7 cellular contexts compared by ENCODE assay signal in the genomic region with DNA sequence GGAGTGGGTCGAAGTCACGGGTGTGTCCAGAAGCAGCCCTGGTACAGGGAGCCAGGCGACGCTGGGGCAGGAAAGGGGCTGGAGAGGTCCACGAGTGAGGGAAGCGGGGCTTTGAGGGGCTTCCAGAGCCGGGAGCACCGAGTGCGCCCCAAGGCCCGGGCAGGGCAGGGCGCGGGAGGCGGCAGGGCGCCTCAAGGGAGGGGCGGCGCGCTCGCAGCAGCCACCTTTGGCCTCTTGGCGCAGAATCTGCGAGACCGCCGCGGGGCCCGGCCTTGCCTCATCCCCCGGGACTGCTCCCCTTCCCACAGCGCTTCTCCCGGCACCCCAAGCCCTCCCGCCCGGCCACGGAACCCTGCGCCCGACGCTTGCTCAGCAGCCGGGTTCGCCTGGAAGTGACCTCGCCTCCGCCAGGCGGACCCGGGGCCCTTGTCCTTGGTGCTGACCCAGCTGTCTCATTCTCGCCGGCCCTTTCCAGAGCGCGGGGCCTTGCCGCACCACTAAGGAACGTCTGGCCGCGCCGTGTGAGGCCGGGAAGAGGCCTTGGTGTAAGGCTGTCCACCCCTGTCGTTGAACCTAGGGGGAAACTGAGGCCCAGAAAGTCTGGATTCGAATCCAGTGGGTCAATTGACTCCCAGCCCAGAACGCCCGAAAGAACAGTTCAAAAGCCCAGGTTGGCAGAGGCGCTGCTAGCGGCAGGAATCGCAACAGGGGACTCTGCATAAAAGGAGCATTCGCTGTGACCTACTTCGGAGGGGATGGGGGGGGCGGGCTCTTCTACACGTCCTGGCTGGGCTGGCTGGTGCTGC. TPM values are rescaled to one million over a fixed set of nuclear protein-coding genes. Genes with fewer than 3 reads are reported as not detected.
DNase-seq lines count a peak whose midpoint lies in the region; TF ChIP-seq lines count a peak whose summit lies in the region.

No MANE protein-coding gene starts in this region.

- POLR2A ChIA-PET in activated CD4-positive, alpha-beta memory T cell treated with anti-CD3 and anti-CD28 coated beads for 36 hours (lab: Charles Lee): no interaction called here

- H3K27me3 Mint-ChIP-seq in activated CD4-positive, alpha-beta memory T cell treated with anti-CD3 and anti-CD28 coated beads for 36 hours: peaks cover 58% of the 10 kb centered on the region

- peak overlapping the region; percentile 24 for H3K4me2 ChIP-seq in GM23248 (ENCODE audit: unreplicated experiment)

- 2 to 3% methylated on average over 44 to 52 of the region's 60 CpGs for WGBS in GM23248 (ENCODE audit: low coverage in 1 of 2, low lambda C conversion rate in 2 of 2, missing lambda C conversion rate in 2 of 2), 2 experiments
- 1% methylated on average over 40 to 60 of the region's 60 CpGs for WGBS in mesodermal cell (ENCODE audit: insufficient coverage in 2 of 2), 2 experiments

- H3K9me2 ChIP-seq in GM23248 (ENCODE audit: insufficient read depth): no peaks in the 10 kb centered on the region

- no peaks in the 10 kb centered on the region for H4K20me1 ChIP-seq in GM23248 (ENCODE audit: insufficient read depth)

- H3K79me2 ChIP-seq in GM23248 (ENCODE audit: insufficient read depth): no peaks in the 10 kb centered on the region

- CTCF ChIA-PET in activated CD4-positive, alpha-beta memory T cell treated with anti-CD3 and anti-CD28 coated beads for 36 hours (lab: Charles Lee): no interaction called here

- H3K4me1 ChIP-seq in GM23248 (ENCODE audit: insufficient read depth): no peaks in the 10 kb centered on the region
- peaks cover 3% of the 10 kb centered on the region for H3K4me1 ChIP-seq in mesodermal cell (ENCODE audit: control insufficient read depth, insufficient read depth, low read length, poor library complexity, severe bottlenecking)

- in situ Hi-C loops in GM23248 (cut with MboI): no loop called here

- no peak overlapping the region for H3K27ac ChIP-seq in GM23248
- H3K27ac ChIP-seq in mesodermal cell (ENCODE audit: low read depth, low read length, severe bottlenecking): no peak overlapping the region
- peak overlapping the region; percentile 71 for H3K27ac ChIP-seq in substantia nigra (ENCODE audit: low read depth, low read length, poor library complexity, severe bottlenecking)

- H3K27ac Mint-ChIP-seq in activated CD4-positive, alpha-beta memory T cell treated with anti-CD3 and anti-CD28 coated beads for 36 hours: no peak overlapping the region

- H3K4me3 ChIP-seq in GM23248 (peak overlapping the region; percentile 47), LNCaP clone FGC (ENCODE audit: low read depth, low read length) (peak overlapping the region; percentile 34), mesodermal cell (ENCODE audit: extremely low read depth, insufficient read depth, low read length, poor library complexity, severe bottlenecking) (peak overlapping the region; percentile 36)

- intact Hi-C loops in activated CD4-positive, alpha-beta memory T cell treated with anti-CD3 and anti-CD28 coated beads for 36 hours (cut with micrococcal nuclease): loop anchor here (5.0 to 10.0 kb wide), 2 partner anchors 283 to 1820 kb away; no protein-coding TSS in a partner anchor

- TF ChIP-seq CTCF in GM10266 (IDR thresholded peaks at IDR 0.05; ENCODE audit: control insufficient read depth, insufficient read depth, low read depth, missing control alignments) (no peak), LNCaP clone FGC (IDR thresholded peaks at IDR 0.05; ENCODE audit: control insufficient read depth, extremely low read depth, insufficient read depth) (no peak)

- H3K4me3 Mint-ChIP-seq in activated CD4-positive, alpha-beta memory T cell treated with anti-CD3 and anti-CD28 coated beads for 36 hours: peak overlapping the region; percentile 43

- H3K36me3 ChIP-seq in GM23248 (ENCODE audit: low read depth): no peaks in the 10 kb centered on the region
- no peaks in the 10 kb centered on the region for H3K36me3 ChIP-seq in mesodermal cell (ENCODE audit: control insufficient read depth, insufficient read depth, low read length)

- DNase-seq in GM10266 (ENCODE audit: extremely low spot score) (peak; percentile 70), GM23248 (peak; percentile 87), LNCaP clone FGC (ENCODE audit: low read depth) (peak; percentile 13), epidermal melanocyte (ENCODE audit: insufficient read length, low spot score) (peak; percentile 53), substantia nigra (lab: John Stamatoyannopoulos, UW) (peak in 44 of 49 donors; percentile 12 to 82 (median 54))
- DNase-seq in activated CD4-positive, alpha-beta memory T cell treated with anti-CD3 and anti-CD28 coated beads for 36 hours: peak; percentile 61

- H2AFZ ChIP-seq in GM23248: no peak overlapping the region

- no peak overlapping the region for H3K9ac ChIP-seq in GM23248

- no peaks in the 10 kb centered on the region for H3F3A ChIP-seq in GM23248 (ENCODE audit: insufficient read depth)

- H3K4me1 Mint-ChIP-seq in activated CD4-positive, alpha-beta memory T cell treated with anti-CD3 and anti-CD28 coated beads for 36 hours (ENCODE audit: low read depth): peaks cover 13% of the 10 kb centered on the region

- H3K9me3 ChIP-seq in GM23248 (ENCODE audit: low read depth) (no peaks in the 10 kb centered on the region), mesodermal cell (ENCODE audit: control insufficient read depth, low read length) (no peaks in the 10 kb centered on the region)

- peaks cover 44% of the 10 kb centered on the region for H3K27me3 ChIP-seq in GM23248 (replicated peaks; ENCODE audit: insufficient read depth)

- H3K9me3 Mint-ChIP-seq in activated CD4-positive, alpha-beta memory T cell treated with anti-CD3 and anti-CD28 coated beads for 36 hours: no peaks in the 10 kb centered on the region

- H3K36me3 Mint-ChIP-seq in activated CD4-positive, alpha-beta memory T cell treated with anti-CD3 and anti-CD28 coated beads for 36 hours: no peaks in the 10 kb centered on the region

RNA-seq across cellular contexts. Expression of a gene that starts 0.6 kb away (rescaled TPM):
- 0.65 TPM in 1 of 2 replicates, not detected in the other for total RNA-seq in GM23248 (2014; rRNA removed; shearing (Covaris generic))
- polyA plus RNA-seq in GM23248 (2016; fragmentation: Nextera tagmentation; extraction: Ambion mirVana): 0.16 and 0.39 TPM in 2 replicates
- not detected for total RNA-seq in activated CD4-positive, alpha-beta memory T cell treated with anti-CD3 and anti-CD28 coated beads for 36 hours
- polyA plus RNA-seq in mesodermal cell (2013, experiment 1 of 2): 7.7 TPM
- polyA plus RNA-seq in mesodermal cell (2013, experiment 2 of 2): 6.5 TPM

Comparison
In these comparisons a context has a peak if more than half of its experiments do, and no peak if none do; other contexts are left out.
1. DNase-seq: peak in every context shown above with its lines; median percentile 87 in GM23248; 70 in GM10266; 61 in activated CD4-positive, alpha-beta memory T cell treated with anti-CD3 and anti-CD28 coated beads for 36 hours; 54 in substantia nigra; 53 in epidermal melanocyte; 13 in LNCaP clone FGC.